9 cellular contexts compared by ENCODE assay signal in genomic region chr6:159151266-159151855, GRCh38. TPM values are rescaled to one million over a fixed set of nuclear protein-coding genes. Genes with fewer than 3 reads are reported as not detected.
A peak's percentile ranks its signal among the peaks of the same experiment; 100 is the strongest.
DNase-seq lines count a peak whose midpoint lies in the region; ATAC-seq and TF ChIP-seq lines count a peak whose summit lies in the region.
"Had no signal": no experiment of that assay in that cellular context is flagged by ENCODE, and none has a peak within 500 bp of the region (broad histone marks: within the 10 kb centered on the region; RNA-seq: fewer than 3 reads in every experiment).

No MANE protein-coding gene starts in this region.

- CTCF ChIA-PET in activated CD4-positive, alpha-beta T cell treated with anti-CD3 and anti-CD28 coated beads for 36 hours (lab: Charles Lee): interaction anchor here (0.6 to 8.8 kb wide), 11 partner anchors 12 to 631 kb away, joined by 3 to 69 read pairs (median 4); partner anchors contain the start of genes RSPH3 and TAGAP

- no peak for TF ChIP-seq EP300 in esophagus muscularis mucosa (IDR thresholded peaks at IDR 0.05)

- POLR2A ChIA-PET in activated CD4-positive, alpha-beta T cell treated with anti-CD3 and anti-CD28 coated beads for 36 hours (lab: Charles Lee): no interaction called here

- peaks cover 6% of the 10 kb centered on the region in 2 donors for H3K4me1 Mint-ChIP-seq in natural killer cell
- H3K4me1 Mint-ChIP-seq in natural killer cell treated with Interleukin-12 subunit alpha and Interleukin-12 subunit beta and Interleukin-15 and Interleukin-18, amount 100 ng/mL, for 72 hours (ENCODE audit: low read depth in 2 of 2): peaks cover 3 to 6% of the 10 kb centered on the region in 2 donors
- peaks cover 4% of the 10 kb centered on the region for H3K4me1 Mint-ChIP-seq in activated CD4-positive, alpha-beta T cell treated with anti-CD3 and anti-CD28 coated beads for 36 hours

- peaks cover 0 to 20% (median 5%) of the 10 kb centered on the region in 4 donors for H3K4me1 ChIP-seq in esophagus muscularis mucosa
- H3K4me1 ChIP-seq in neutrophil (ENCODE audit: control insufficient read depth in 1 of 2, insufficient read depth in 1 of 2, low read depth in 1 of 2, low read length in 1 of 2): no peaks in the 10 kb centered on the region
- H3K4me1 ChIP-seq: HAP-1 had no signal

- H3K27ac ChIP-seq in esophagus muscularis mucosa (replicated peaks in 1 of 4) (no peak overlapping the region), neutrophil (no peak overlapping the region)

- no peak overlapping the region for H3K4me3 ChIP-seq in esophagus muscularis mucosa
- H3K4me3 ChIP-seq in neutrophil (ENCODE audit: low read depth in 1 of 2, low read length in 1 of 2): no peak overlapping the region
- H3K4me3 ChIP-seq: HAP-1 had no signal

- intact Hi-C loops in natural killer cell (cut with micrococcal nuclease): no loop called here
- intact Hi-C loops in activated CD4-positive, alpha-beta T cell treated with anti-CD3 and anti-CD28 coated beads for 36 hours (cut with DNase I, micrococcal nuclease): no loop called here
- intact Hi-C loops in esophagus muscularis mucosa (cut with DNase I): no loop called here

- no peak for TF ChIP-seq POLR2A in esophagus muscularis mucosa (IDR thresholded peaks at IDR 0.05; ENCODE audit: low read depth)

- H3K27ac Mint-ChIP-seq in natural killer cell: no peak overlapping the region
- no peak overlapping the region for H3K27ac Mint-ChIP-seq in natural killer cell treated with Interleukin-12 subunit alpha and Interleukin-12 subunit beta and Interleukin-15 and Interleukin-18, amount 100 ng/mL, for 72 hours
- H3K27ac Mint-ChIP-seq in activated CD4-positive, alpha-beta T cell treated with anti-CD3 and anti-CD28 coated beads for 36 hours: no peak overlapping the region

- H3K36me3 ChIP-seq in esophagus muscularis mucosa (no peaks in the 10 kb centered on the region), neutrophil (no peaks in the 10 kb centered on the region)
- H3K36me3 ChIP-seq: HAP-1 had no signal

- TF ChIP-seq CTCF in natural killer cell (IDR thresholded peaks at IDR 0.05) (peak; percentile 94), esophagus muscularis mucosa (IDR thresholded peaks at IDR 0.05) (peak; percentile 74 to 89 (median 81)), neutrophil (IDR thresholded peaks at IDR 0.05) (peak; percentile 76)

- ATAC-seq in natural killer cell (peak; percentile 74 to 78 (median 77)), HG03432 (IDR thresholded peaks at IDR 0.05; ENCODE audit: unreplicated experiment) (no peak), HG02610 (IDR thresholded peaks at IDR 0.05; ENCODE audit: unreplicated experiment) (no peak)
- no peak for ATAC-seq in natural killer cell treated with Interleukin-12 subunit alpha and Interleukin-12 subunit beta and Interleukin-15 and Interleukin-18, amount 100 ng/mL, for 72 hours
- peak; percentile 49 for ATAC-seq in activated CD4-positive, alpha-beta T cell treated with anti-CD3 and anti-CD28 coated beads for 36 hours

- peaks cover 3 to 7% of the 10 kb centered on the region in 2 donors for H3K9me3 Mint-ChIP-seq in natural killer cell
- H3K9me3 Mint-ChIP-seq in natural killer cell treated with Interleukin-12 subunit alpha and Interleukin-12 subunit beta and Interleukin-15 and Interleukin-18, amount 100 ng/mL, for 72 hours: peaks cover 4% of the 10 kb centered on the region
- peaks cover 6% of the 10 kb centered on the region for H3K9me3 Mint-ChIP-seq in activated CD4-positive, alpha-beta T cell treated with anti-CD3 and anti-CD28 coated beads for 36 hours (ENCODE audit: low read depth)

- peaks cover 15 to 29% of the 10 kb centered on the region in 2 donors for H3K27me3 Mint-ChIP-seq in natural killer cell (ENCODE audit: low read depth in 2 of 2)
- peaks cover 12 to 15% of the 10 kb centered on the region in 2 donors for H3K27me3 Mint-ChIP-seq in natural killer cell treated with Interleukin-12 subunit alpha and Interleukin-12 subunit beta and Interleukin-15 and Interleukin-18, amount 100 ng/mL, for 72 hours
- H3K27me3 Mint-ChIP-seq in activated CD4-positive, alpha-beta T cell treated with anti-CD3 and anti-CD28 coated beads for 36 hours: peaks cover 2% of the 10 kb centered on the region

- H3K4me3 Mint-ChIP-seq in natural killer cell: no peak overlapping the region
- no peak overlapping the region for H3K4me3 Mint-ChIP-seq in natural killer cell treated with Interleukin-12 subunit alpha and Interleukin-12 subunit beta and Interleukin-15 and Interleukin-18, amount 100 ng/mL, for 72 hours
- H3K4me3 Mint-ChIP-seq in activated CD4-positive, alpha-beta T cell treated with anti-CD3 and anti-CD28 coated beads for 36 hours: no peak overlapping the region

- WGBS in esophagus muscularis mucosa: 33% methylated on average over 7 of the region's 7 CpGs

- DNase-seq in natural killer cell (no peak), NAMALWA (ENCODE audit: low spot score) (peak; percentile 78), esophagus muscularis mucosa (ENCODE audit: extremely low spot score) (no peak)
- DNase-seq in natural killer cell treated with Interleukin-12 subunit alpha and Interleukin-12 subunit beta and Interleukin-15 and Interleukin-18, amount 100 ng/mL, for 72 hours (ENCODE audit: low spot score): no peak
- peak; percentile 68 for DNase-seq in activated CD4-positive, alpha-beta T cell treated with anti-CD3 and anti-CD28 coated beads for 36 hours

- peaks cover 10% of the 10 kb centered on the region for H3K36me3 Mint-ChIP-seq in natural killer cell
- H3K36me3 Mint-ChIP-seq in natural killer cell treated with Interleukin-12 subunit alpha and Interleukin-12 subunit beta and Interleukin-15 and Interleukin-18, amount 100 ng/mL, for 72 hours: peaks cover 10% of the 10 kb centered on the region
- no peaks in the 10 kb centered on the region for H3K36me3 Mint-ChIP-seq in activated CD4-positive, alpha-beta T cell treated with anti-CD3 and anti-CD28 coated beads for 36 hours (ENCODE audit: low read depth)

- H3K27me3 ChIP-seq in esophagus muscularis mucosa (no peaks in the 10 kb centered on the region), neutrophil (peaks cover 7% of the 10 kb centered on the region)

- H3K9me3 ChIP-seq in esophagus muscularis mucosa: peaks cover 0 to 9% (median 3%) of the 10 kb centered on the region in 4 donors
- H3K9me3 ChIP-seq in neutrophil: no peaks in the 10 kb centered on the region
- H3K9me3 ChIP-seq: HAP-1 had no signal

RNA-seq across cellular contexts. Expression of gene FNDC1, which starts 17.8 kb away (rescaled TPM):
- not detected for total RNA-seq in natural killer cell
- not detected for total RNA-seq in natural killer cell treated with Interleukin-12 subunit alpha and Interleukin-12 subunit beta and Interleukin-15 and Interleukin-18, amount 100 ng/mL, for 72 hours
- not detected for total RNA-seq in activated CD4-positive, alpha-beta T cell treated with anti-CD3 and anti-CD28 coated beads for 36 hours
- 10 to 100 TPM in 1 of 4 donors, 1 to 10 TPM in 2, under 1 TPM in 1; 0.84 to 11.2 (median 2.7) TPM for total RNA-seq in esophagus muscularis mucosa

Comparison
In these comparisons a context has a peak if more than half of its experiments do, and no peak if none do; other contexts are left out.
1. ATAC-seq: peak in natural killer cell (3 of 3) and activated CD4-positive, alpha-beta T cell treated with anti-CD3 and anti-CD28 coated beads for 36 hours (single experiment); none in natural killer cell treated with Interleukin-12 subunit alpha and Interleukin-12 subunit beta and Interleukin-15 and Interleukin-18, amount 100 ng/mL, for 72 hours (0 of 2), HG03432 (single experiment) and HG02610 (single experiment).
2. DNase-seq: peak in NAMALWA (single experiment) and activated CD4-positive, alpha-beta T cell treated with anti-CD3 and anti-CD28 coated beads for 36 hours (single experiment); none in natural killer cell (single experiment), natural killer cell treated with Interleukin-12 subunit alpha and Interleukin-12 subunit beta and Interleukin-15 and Interleukin-18, amount 100 ng/mL, for 72 hours (single experiment) and esophagus muscularis mucosa (single experiment).
3. Peak in every context shown above with its lines, with median percentiles within 50 percentile points of each other: CTCF ChIP-seq.